ENCODE assay signal across 1 cellular context in genomic region chr11:12418019-12418611, GRCh38.
TF ChIP-seq lines count a peak whose summit lies in the region.

No MANE protein-coding gene starts in this region.

TF ChIP-seq in SK-N-SH, 30 proteins besides CTCF, POLR2A, EP300 and RAD21 (continued from another document):
- no peak for TF ChIP-seq REST (IDR thresholded peaks at IDR 0.05; ENCODE audit: low read depth, low read length)
- no peak for TF ChIP-seq GATA2 (CRISPR knock-in tag; IDR thresholded peaks at IDR 0.05)
- TF ChIP-seq MAX (IDR thresholded peaks at IDR 0.05; ENCODE audit: low read depth), result no peak
